Comparison of ENCODE assay signal across 8 cellular contexts in genomic region chr3:136197159-136197715, GRCh38. TPM values are rescaled to one million over a fixed set of nuclear protein-coding genes. Genes with fewer than 3 reads are reported as not detected.
DNase-seq lines count a peak whose midpoint lies in the region; ATAC-seq, FAIRE-seq and TF ChIP-seq lines count a peak whose summit lies in the region.

No MANE protein-coding gene starts in this region.

- H3K79me2 ChIP-seq in SK-N-SH (ENCODE audit: insufficient read depth), result peaks cover 34% of the 10 kb centered on the region
- H3K79me2 ChIP-seq in parathyroid adenoma, result peaks cover 26% of the 10 kb centered on the region

- H3K9me3 ChIP-seq in SK-N-SH (no peaks in the 10 kb centered on the region; the same call in 1 of the 2 replicates), RWPE2 (ENCODE audit: severe bottlenecking) (peaks cover 2% of the 10 kb centered on the region), esophagus muscularis mucosa (no peaks in the 10 kb centered on the region), parathyroid adenoma (ENCODE audit: control insufficient read depth, low read length) (no peaks in the 10 kb centered on the region)

- no peaks in the 10 kb centered on the region for H3K27me3 ChIP-seq in SK-N-SH (ENCODE audit: insufficient read depth)
- no peaks in the 10 kb centered on the region for H3K27me3 ChIP-seq in RWPE2 (ENCODE audit: insufficient read depth, poor library complexity, severe bottlenecking)
- no peaks in the 10 kb centered on the region for H3K27me3 ChIP-seq in esophagus muscularis mucosa
- H3K27me3 ChIP-seq in parathyroid adenoma (ENCODE audit: control insufficient read depth, insufficient read depth, low read length), result no peaks in the 10 kb centered on the region

- H3K36me3 ChIP-seq in SK-N-SH (replicated peaks in 1 of 2; ENCODE audit: control insufficient read depth in 1 of 2, insufficient read depth in 2 of 2, low read length in 1 of 2) (peaks cover 0 to 5% of the 10 kb centered on the region in 2 experiments), RWPE2 (ENCODE audit: low read depth) (peaks cover 5% of the 10 kb centered on the region; the same call in 1 of the 2 replicates), esophagus muscularis mucosa (no peaks in the 10 kb centered on the region), parathyroid adenoma (ENCODE audit: control insufficient read depth, insufficient read depth, low read length) (no peaks in the 10 kb centered on the region)

- H3F3A ChIP-seq in SK-N-SH (replicated peaks; ENCODE audit: insufficient read depth), result peaks cover 19% of the 10 kb centered on the region

- H3K4me2 ChIP-seq in SK-N-SH (peak overlapping the region; percentile 82), parathyroid adenoma (ENCODE audit: low read length) (peak overlapping the region; percentile 63)

- TF ChIP-seq RAD21 in SK-N-SH (IDR thresholded peaks at IDR 0.05; ENCODE audit: low read length), result no peak

- intact Hi-C loops in esophagus muscularis mucosa (cut with DNase I), result loop anchor here (10.0 kb wide), 1 partner anchor 668 kb away; the partner anchor contains the start of gene NCK1

- H2AFZ ChIP-seq in SK-N-SH (ENCODE audit: low read depth) (peak overlapping the region; percentile 72), parathyroid adenoma (peak overlapping the region; percentile 99)

- H3K4me3 ChIP-seq in SK-N-SH (ENCODE audit: low read depth in 2 of 2, low read length in 1 of 2) (peak overlapping the region; percentile 82 to 83), RWPE2 (ENCODE audit: severe bottlenecking) (peak overlapping the region; percentile 89), esophagus muscularis mucosa (peak overlapping the region; percentile 89 to 95 (median 92)), parathyroid adenoma (ENCODE audit: low read depth, low read length) (peak overlapping the region; percentile 80)

- CTCF ChIA-PET in SK-N-SH (lab: Yijun Ruan, JAX), result interaction anchor here (0.7 to 2.6 kb wide), 7 partner anchors 12 to 817 kb away, joined by 3 to 13 read pairs (median 3); partner anchors contain the start of genes PCCB and STAG1

- peaks cover 8 to 10% of the 10 kb centered on the region in 2 experiments; a peak in 3 of 4 replicates for H3K4me1 ChIP-seq in SK-N-SH (ENCODE audit: control insufficient read depth in 1 of 2, insufficient read depth in 2 of 2, low read depth in 1 of 2, low read length in 1 of 2)
- H3K4me1 ChIP-seq in RWPE2 (ENCODE audit: insufficient read depth, poor library complexity, severe bottlenecking), result peaks cover 11% of the 10 kb centered on the region
- peaks cover 13 to 35% (median 25%) of the 10 kb centered on the region in 4 donors for H3K4me1 ChIP-seq in esophagus muscularis mucosa
- H3K4me1 ChIP-seq in parathyroid adenoma, result peaks cover 15% of the 10 kb centered on the region

- H3K27ac ChIP-seq in SK-N-SH (ENCODE audit: low read depth in 2 of 2, low read length in 1 of 2) (peak overlapping the region; percentile 98 to 99), RWPE2 (ENCODE audit: poor library complexity, severe bottlenecking) (peak overlapping the region; percentile 95), esophagus muscularis mucosa (replicated peaks in 1 of 4) (peak overlapping the region; percentile 99 to 100 (median 100)), parathyroid adenoma (peak overlapping the region; percentile 93)

- TF ChIP-seq POLR2A in esophagus muscularis mucosa (IDR thresholded peaks at IDR 0.05; ENCODE audit: low read depth) (no peak), GM12892 (IDR thresholded peaks at IDR 0.05; ENCODE audit: low read depth, low read length) (no peak)

- POLR2A ChIA-PET in SK-N-SH (lab: Yijun Ruan, JAX), result interaction anchor here (1.4 to 1.6 kb wide), 5 partner anchors 51 to 621 kb away, joined by 3 to 21 read pairs (median 4); partner anchors contain the start of genes SLC35G2 and STAG1

- no peaks in the 10 kb centered on the region for H3K9me2 ChIP-seq in SK-N-SH

- H3K9ac ChIP-seq in SK-N-SH (peak overlapping the region; percentile 98), parathyroid adenoma (peak overlapping the region; percentile 77)

- DNase-seq in SK-N-SH (no peak), RWPE2 (ENCODE audit: low spot score) (no peak), esophagus muscularis mucosa (ENCODE audit: extremely low spot score) (no peak), NCI-H510A treated with DMSO at 0.1 percent for 48 hours (lab: John Stamatoyannopoulos, UW) (no peak), cerebellar cortex (ENCODE audit: low spot score) (no peak), GM12892 (ENCODE audit: insufficient read length) (no peak)

- ATAC-seq in SK-N-SH treated with all-trans-retinoic acid at 6 μM for 48 hours, result no peak
- ATAC-seq in RWPE2 (ENCODE audit: low read depth), result no peak

- 28% methylated on average over 12 of the region's 13 CpGs for WGBS in SK-N-SH (ENCODE audit: low lambda C conversion rate)
- WGBS in esophagus muscularis mucosa, result 13% methylated on average over 13 of the region's 13 CpGs

- TF ChIP-seq EP300 in SK-N-SH (IDR thresholded peaks at IDR 0.05; ENCODE audit: borderline replicate concordance in 1 of 2, low read depth in 1 of 2, low read length in 1 of 2) (no peak), esophagus muscularis mucosa (IDR thresholded peaks at IDR 0.05) (no peak)

- peaks cover 31% of the 10 kb centered on the region for H4K20me1 ChIP-seq in SK-N-SH (ENCODE audit: insufficient read depth)

- no peak for TF ChIP-seq CTCF in SK-N-SH (IDR thresholded peaks at IDR 0.05)
- no peak for TF ChIP-seq CTCF in RWPE2 (IDR thresholded peaks at IDR 0.05; ENCODE audit: poor library complexity, severe bottlenecking)
- TF ChIP-seq CTCF in esophagus muscularis mucosa (IDR thresholded peaks at IDR 0.05), result no peak
- no peak for TF ChIP-seq CTCF in parathyroid adenoma (IDR thresholded peaks at IDR 0.05)

- FAIRE-seq in GM12892 (lab: Jason Lieb, UNC), result no peak

TF ChIP-seq in SK-N-SH, 30 proteins besides CTCF, POLR2A, EP300 and RAD21:
- TF ChIP-seq CHD2 (IDR thresholded peaks at IDR 0.05; ENCODE audit: low read length, partially characterized antibody) (no peak), USF1 (IDR thresholded peaks at IDR 0.05; ENCODE audit: borderline replicate concordance, low read depth) (no peak), POLR2AphosphoS5 (IDR thresholded peaks at IDR 0.05; ENCODE audit: low read depth, low read length) (no peak), FOXJ3 (CRISPR knock-in tag; IDR thresholded peaks at IDR 0.05) (no peak), RFX5 (IDR thresholded peaks at IDR 0.05; ENCODE audit: low read length) (no peak), ELF1 (IDR thresholded peaks at IDR 0.05) (no peak), RCOR1 (IDR thresholded peaks at IDR 0.05; ENCODE audit: low read length) (no peak), MEF2A (IDR thresholded peaks at IDR 0.05; ENCODE audit: borderline replicate concordance, low read depth) (no peak)
TF ChIP-seq in SK-N-SH: peak in this region for 0.

TF ChIP-seq in SK-N-SH treated with all-trans-retinoic acid at 6 μM for 48 hours, 23 proteins besides CTCF, POLR2A, EP300 and RAD21 (continues in another document):
- no peak for TF ChIP-seq ZFP30 (CRISPR knock-in tag; IDR thresholded peaks at IDR 0.05)
- TF ChIP-seq CSRNP3 (CRISPR knock-in tag; IDR thresholded peaks at IDR 0.05), result no peak
- no peak for TF ChIP-seq ZNF8 (CRISPR knock-in tag; IDR thresholded peaks at IDR 0.05)
- no peak for TF ChIP-seq ZNF70 (CRISPR knock-in tag; IDR thresholded peaks at IDR 0.05)
- TF ChIP-seq GLIS3 (CRISPR knock-in tag; IDR thresholded peaks at IDR 0.05), result no peak
- no peak for TF ChIP-seq PATZ1 (CRISPR knock-in tag; IDR thresholded peaks at IDR 0.05; ENCODE audit: borderline replicate concordance)
- no peak for TF ChIP-seq OSR1 (CRISPR knock-in tag; IDR thresholded peaks at IDR 0.05)
- no peak for TF ChIP-seq BACH2 (CRISPR knock-in tag; IDR thresholded peaks at IDR 0.05; ENCODE audit: borderline replicate concordance)

RNA-seq across cellular contexts. Expression of gene MSL2, which starts 1.1 kb away (rescaled TPM):
- polyA plus RNA-seq in SK-N-SH (2012; rRNA removed), result 2.2 and 2.4 TPM in 2 replicates
- 3.7 TPM in 2 replicates for polyA plus RNA-seq in SK-N-SH (2012; cell fraction: cytosol; rRNA removed)
- polyA plus RNA-seq in SK-N-SH (2012; cell fraction: nucleus; rRNA removed), result 1.9 and 2.4 TPM in 2 replicates
- 10 to 100 TPM; 18.7 to 25.3 (median 23.5) TPM for total RNA-seq in esophagus muscularis mucosa
- polyA plus RNA-seq in GM12892 (2012; ENCODE audit: missing spikeins), result 8.9 TPM

RNA-seq across cellular contexts. Expression of gene PCCB, which starts 52.9 kb away (rescaled TPM):
- polyA plus RNA-seq in SK-N-SH (2012; rRNA removed), result 67.5 and 79.8 TPM in 2 replicates
- 61.2 and 68.6 TPM in 2 replicates for polyA plus RNA-seq in SK-N-SH (2012; cell fraction: cytosol; rRNA removed)
- polyA plus RNA-seq in SK-N-SH (2012; cell fraction: nucleus; rRNA removed), result 43.0 and 52.0 TPM in 2 replicates
- total RNA-seq in esophagus muscularis mucosa, result 10 to 100 TPM; 25.8 to 35.6 (median 31.4) TPM
- polyA plus RNA-seq in GM12892 (2012; ENCODE audit: missing spikeins), result 57.4 TPM
